Comparison of ENCODE assay signal across 8 cellular contexts in genomic region chr20:53738945-53739798, GRCh38.
A peak's percentile ranks its signal among the peaks of the same experiment; 100 is the strongest.
DNase-seq lines count a peak whose midpoint lies in the region; ATAC-seq, FAIRE-seq and TF ChIP-seq lines count a peak whose summit lies in the region.

No MANE protein-coding gene starts in this region.

- no peaks in the 10 kb centered on the region for H3K9me3 Mint-ChIP-seq in activated naive CD8-positive, alpha-beta T cell treated with anti-CD3 and anti-CD28 coated beads, Interleukin-2, amount 50 U/mL, for 24 hours
- no peaks in the 10 kb centered on the region for H3K9me3 Mint-ChIP-seq in neural crest cell

- H3K27me3 Mint-ChIP-seq in activated naive CD8-positive, alpha-beta T cell treated with anti-CD3 and anti-CD28 coated beads, Interleukin-2, amount 50 U/mL, for 24 hours, result no peaks in the 10 kb centered on the region
- no peaks in the 10 kb centered on the region for H3K27me3 Mint-ChIP-seq in neural crest cell (ENCODE audit: low read depth)

- H3K9me2 ChIP-seq in DOHH2 (replicated peaks; ENCODE audit: control insufficient read depth, low read length), result no peaks in the 10 kb centered on the region

- no peaks in the 10 kb centered on the region for H3K27me3 ChIP-seq in DOHH2 (ENCODE audit: control insufficient read depth, low read length)

- H3K4me3 Mint-ChIP-seq in activated naive CD8-positive, alpha-beta T cell treated with anti-CD3 and anti-CD28 coated beads, Interleukin-2, amount 50 U/mL, for 24 hours, result peak overlapping the region; percentile 75
- peak overlapping the region; percentile 65 for H3K4me3 Mint-ChIP-seq in neural crest cell

- H3K27ac Mint-ChIP-seq in activated naive CD8-positive, alpha-beta T cell treated with anti-CD3 and anti-CD28 coated beads, Interleukin-2, amount 50 U/mL, for 24 hours, result peak overlapping the region; percentile 92
- peak overlapping the region; percentile 95 for H3K27ac Mint-ChIP-seq in neural crest cell (ENCODE audit: unreplicated experiment)

- TF ChIP-seq CTCF in DOHH2 (IDR thresholded peaks at IDR 0.05; ENCODE audit: low read depth, low read length, poor library complexity, severe bottlenecking) (no peak), neural crest cell (conservative IDR thresholded peaks at IDR 0.05) (no peak), D721Med (IDR thresholded peaks at IDR 0.05; ENCODE audit: insufficient read depth, missing control alignments) (no peak)

- no peaks in the 10 kb centered on the region for H3K79me2 ChIP-seq in DOHH2 (ENCODE audit: control insufficient read depth, low read length)

- H3K4me1 Mint-ChIP-seq in activated naive CD8-positive, alpha-beta T cell treated with anti-CD3 and anti-CD28 coated beads, Interleukin-2, amount 50 U/mL, for 24 hours, result peaks cover 61% of the 10 kb centered on the region
- peaks cover 75% of the 10 kb centered on the region for H3K4me1 Mint-ChIP-seq in neural crest cell

- H3K4me2 ChIP-seq in DOHH2 (ENCODE audit: low read length), result peak overlapping the region; percentile 96

- H3K36me3 Mint-ChIP-seq in activated naive CD8-positive, alpha-beta T cell treated with anti-CD3 and anti-CD28 coated beads, Interleukin-2, amount 50 U/mL, for 24 hours (ENCODE audit: low read depth), result no peaks in the 10 kb centered on the region
- no peaks in the 10 kb centered on the region for H3K36me3 Mint-ChIP-seq in neural crest cell (ENCODE audit: low read depth)

- no peaks in the 10 kb centered on the region for H3K9me3 ChIP-seq in DOHH2 (ENCODE audit: control insufficient read depth, insufficient read depth, low read length)

- ATAC-seq in activated naive CD8-positive, alpha-beta T cell treated with anti-CD3 and anti-CD28 coated beads, Interleukin-2, amount 50 U/mL, for 24 hours, result no peak
- ATAC-seq in GM19023 (IDR thresholded peaks at IDR 0.05; ENCODE audit: unreplicated experiment), result no peak

- H4K20me1 ChIP-seq in DOHH2 (ENCODE audit: control insufficient read depth, insufficient read depth, low read depth, low read length), result no peaks in the 10 kb centered on the region

- H3K27ac ChIP-seq in DOHH2 (ENCODE audit: low read depth, low read length), result peak overlapping the region; percentile 63

- H3K36me3 ChIP-seq in DOHH2 (ENCODE audit: control insufficient read depth, low read length), result no peaks in the 10 kb centered on the region

- H3K4me3 ChIP-seq in DOHH2 (ENCODE audit: low read length), result peak overlapping the region; percentile 71

- DNase-seq in HTR-8/SVneo (ENCODE audit: insufficient read length, low spot score) (no peak), neural crest cell (ENCODE audit: low read depth, low spot score) (no peak), D721Med (ENCODE audit: insufficient read length, low spot score) (no peak), NCI-H1092 treated with DMSO at 0.1 percent for 48 hours (lab: John Stamatoyannopoulos, UW) (no peak)
- no peak for DNase-seq in activated naive CD8-positive, alpha-beta T cell treated with anti-CD3 and anti-CD28 coated beads, Interleukin-2, amount 50 U/mL, for 24 hours
- no peak for DNase-seq in activated CD8-positive, alpha-beta memory T cell treated with anti-CD3 and anti-CD28 coated beads for 24 hours

- FAIRE-seq in HTR-8/SVneo (lab: Jason Lieb, UNC), result peak; percentile 38
- no peak for FAIRE-seq in D721Med (lab: Jason Lieb, UNC)

- H3K4me1 ChIP-seq in DOHH2 (ENCODE audit: control insufficient read depth, low read length), result peaks cover 70% of the 10 kb centered on the region

- H3F3A ChIP-seq in DOHH2 (ENCODE audit: control insufficient read depth, insufficient read depth), result peaks cover 9% of the 10 kb centered on the region; the same call in 1 of the 2 replicates
